Comparison of ENCODE assay signal across 8 cellular contexts in the genomic region with DNA sequence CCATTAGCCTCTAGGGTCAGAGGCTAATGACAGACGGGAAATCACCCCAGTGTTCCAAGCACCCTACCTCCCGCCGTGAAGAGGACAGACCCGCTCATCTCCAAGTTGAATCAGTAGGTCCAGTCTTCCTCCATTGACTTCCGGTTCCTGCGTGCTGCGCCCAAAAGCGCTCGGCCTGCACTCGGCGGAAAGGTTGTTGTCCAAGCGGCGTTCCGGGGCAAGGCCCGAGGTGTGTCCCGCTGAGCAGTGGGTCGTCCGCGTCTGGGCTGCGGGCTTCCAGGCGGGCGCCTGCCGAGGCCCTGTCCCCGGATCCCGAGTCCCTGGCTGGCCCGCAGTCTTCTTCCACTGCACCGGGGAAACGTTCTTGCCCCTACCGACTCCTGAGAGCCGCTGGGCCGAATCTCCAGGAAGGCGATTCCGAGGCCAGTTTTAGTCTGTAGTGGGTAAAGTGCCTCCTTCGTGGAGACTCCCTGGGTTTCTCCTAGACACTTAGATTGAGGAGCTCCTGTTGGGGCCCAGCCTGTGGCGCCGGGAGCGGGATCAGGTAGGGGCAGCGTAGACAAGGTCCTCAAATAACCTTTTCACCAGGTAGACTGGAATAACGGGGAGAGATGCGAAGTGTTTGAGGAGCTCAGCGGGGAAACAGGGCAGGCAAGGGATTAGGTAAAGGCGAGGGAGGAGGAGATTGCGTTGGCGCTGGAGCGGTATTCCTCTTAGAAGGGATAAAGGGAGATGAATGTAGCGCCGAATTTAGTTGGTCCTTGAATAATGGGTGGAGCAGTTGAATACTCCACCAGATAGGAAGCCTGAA. TPM values are rescaled to one million over a fixed set of nuclear protein-coding genes. Genes with fewer than 3 reads are reported as not detected.
DNase-seq lines count a peak whose midpoint lies in the region; ATAC-seq and TF ChIP-seq lines count a peak whose summit lies in the region.

A gene with protein sequence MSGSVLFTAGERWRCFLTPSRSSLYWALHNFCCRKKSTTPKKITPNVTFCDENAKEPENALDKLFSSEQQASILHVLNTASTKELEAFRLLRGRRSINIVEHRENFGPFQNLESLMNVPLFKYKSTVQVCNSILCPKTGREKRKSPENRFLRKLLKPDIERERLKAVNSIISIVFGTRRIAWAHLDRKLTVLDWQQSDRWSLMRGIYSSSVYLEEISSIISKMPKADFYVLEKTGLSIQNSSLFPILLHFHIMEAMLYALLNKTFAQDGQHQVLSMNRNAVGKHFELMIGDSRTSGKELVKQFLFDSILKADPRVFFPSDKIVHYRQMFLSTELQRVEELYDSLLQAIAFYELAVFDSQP (minus strand): TSS at position 138 of the 811 bp plus-strand sequence. CDS start 40 bp downstream, at position 98.

- peak within 1 kb of the TSS; percentile 93 to 99 (median 98) for H3K9ac ChIP-seq in skeletal muscle tissue (ENCODE audit: low read depth in 1 of 3, low read length in 3 of 3)

- intact Hi-C loops in breast epithelium (cut with DNase I; ENCODE audit: low total_unique reads): no loop called here

- TF ChIP-seq CTCF in WERI-Rb-1 (IDR thresholded peaks at IDR 0.05; ENCODE audit: low read depth, low read length) (no peak), breast epithelium (IDR thresholded peaks at IDR 0.05) (no peak)

- peaks cover 18% of the 10 kb centered on the region for H3K36me3 ChIP-seq in WERI-Rb-1
- H3K36me3 ChIP-seq in breast epithelium: no peaks in the 10 kb centered on the region
- peaks cover 6 to 13% (median 8%) of the 10 kb centered on the region in 3 donors for H3K36me3 ChIP-seq in skeletal muscle tissue (ENCODE audit: control insufficient read depth in 3 of 3, insufficient read depth in 3 of 3, low read length in 3 of 3)

- peak within 1 kb of the TSS; percentile 81 for H3K4me3 ChIP-seq in WERI-Rb-1 (ENCODE audit: low read depth, low read length)
- H3K4me3 ChIP-seq in breast epithelium: peak within 1 kb of the TSS; percentile 71 to 72 (median 72)
- H3K4me3 ChIP-seq in iPS-18c (ENCODE audit: insufficient read depth, low read depth, low read length): peak within 1 kb of the TSS; percentile 86
- H3K4me3 ChIP-seq in skeletal muscle tissue (ENCODE audit: low read length in 3 of 3): peak within 1 kb of the TSS; percentile 96 to 97 (median 97)

- H3K9me3 ChIP-seq in WERI-Rb-1 (ENCODE audit: severe bottlenecking) (no peaks in the 10 kb centered on the region), breast epithelium (no peaks in the 10 kb centered on the region), iPS-18c (ENCODE audit: control insufficient read depth, insufficient read depth, low read length) (no peaks in the 10 kb centered on the region), skeletal muscle tissue (ENCODE audit: control insufficient read depth in 3 of 3, low read length in 3 of 3) (no peaks in the 10 kb centered on the region)

- ATAC-seq in GM18858 (IDR thresholded peaks at IDR 0.05; ENCODE audit: unreplicated experiment): peak; percentile 64
- ATAC-seq in HG03095 (IDR thresholded peaks at IDR 0.05; ENCODE audit: unreplicated experiment): peak; percentile 70

- H3K27me3 ChIP-seq in WERI-Rb-1 (ENCODE audit: insufficient read depth, low read depth, severe bottlenecking) (no peaks in the 10 kb centered on the region), breast epithelium (no peaks in the 10 kb centered on the region), skeletal muscle tissue (ENCODE audit: control insufficient read depth in 3 of 3, insufficient read depth in 3 of 3, low read length in 3 of 3) (no peaks in the 10 kb centered on the region)

- H3K4me1 ChIP-seq in breast epithelium (no peaks in the 10 kb centered on the region), skeletal muscle tissue (ENCODE audit: control insufficient read depth in 3 of 3, insufficient read depth in 3 of 3, low read length in 3 of 3) (peaks cover 7 to 15% (median 7%) of the 10 kb centered on the region in 3 donors)

- TF ChIP-seq POLR2A in breast epithelium (IDR thresholded peaks at IDR 0.05): no peak

- peak; percentile 81 for DNase-seq in A172 (ENCODE audit: low spot score)
- DNase-seq in NCI-H2171 treated with DMSO at 0.1 percent for 48 hours (lab: John Stamatoyannopoulos, UW): peak; percentile 91
- peak; percentile 93 for DNase-seq in WERI-Rb-1
- DNase-seq in breast epithelium (ENCODE audit: low spot score in 2 of 2): peak; percentile 76 to 87

- peak within 1 kb of the TSS; percentile 93 for H3K27ac ChIP-seq in WERI-Rb-1
- peak within 1 kb of the TSS; percentile 82 to 89 for H3K27ac ChIP-seq in breast epithelium
- H3K27ac ChIP-seq in skeletal muscle tissue (ENCODE audit: low read depth, low read length): peak within 1 kb of the TSS; percentile 77

RNA-seq across cellular contexts. Expression of the gene that starts here (rescaled TPM):
- 19.4 and 48.2 TPM in 2 replicates for total RNA-seq in A172 (2014; rRNA removed; shearing (Covaris generic))
- total RNA-seq in breast epithelium (10 to 100 TPM in 2 of 3 donors, 1 to 10 TPM in 1; 5.1 to 29.6 (median 13.8) TPM), skeletal muscle tissue (8.9 TPM)

Comparison
In these comparisons a context has a peak if more than half of its experiments do, and no peak if none do; other contexts are left out.
1. Peak in every context shown above with its lines: DNase-seq, ATAC-seq, H3K4me3 ChIP-seq and H3K27ac ChIP-seq.